8 cellular contexts compared by ENCODE assay signal in the genomic region with DNA sequence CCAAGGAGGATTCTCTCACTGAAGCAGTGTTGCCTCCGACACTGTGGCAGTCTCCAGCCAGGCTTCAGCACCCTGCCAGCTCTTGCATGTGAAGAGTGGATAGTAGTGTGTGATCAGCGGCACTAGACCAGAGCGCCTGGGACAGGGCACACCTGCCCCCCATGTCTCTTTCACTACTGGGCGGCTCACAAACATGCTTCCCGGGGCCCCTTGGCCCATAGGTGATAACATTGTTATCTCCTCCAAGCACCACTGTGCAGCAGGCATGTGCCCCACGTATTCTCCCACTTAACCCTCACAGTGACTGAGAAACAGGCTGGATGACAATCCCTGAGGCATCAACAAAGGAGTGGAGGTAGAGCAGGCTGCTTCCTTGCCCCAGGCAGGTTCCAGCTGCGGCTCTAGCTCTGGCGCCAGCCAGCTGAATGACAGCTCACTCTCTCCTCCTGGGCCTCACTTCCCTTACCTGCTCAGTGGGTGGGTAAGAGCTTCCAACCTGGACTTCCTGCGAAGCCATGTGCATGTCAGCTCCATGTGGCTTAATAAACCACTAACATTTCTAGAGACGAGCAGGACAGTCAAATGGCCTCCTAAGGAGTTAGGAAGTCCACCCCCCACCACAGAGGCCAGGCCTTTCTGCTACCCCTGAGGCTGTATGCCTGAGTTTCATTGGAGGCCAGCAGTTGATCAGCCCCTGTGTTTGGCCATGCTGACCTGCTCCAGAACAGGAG. TPM values are rescaled to one million over a fixed set of nuclear protein-coding genes. Genes with fewer than 3 reads are reported as not detected.
A peak's percentile ranks its signal among the peaks of the same experiment; 100 is the strongest.
DNase-seq lines count a peak whose midpoint lies in the region; FAIRE-seq and TF ChIP-seq lines count a peak whose summit lies in the region.

No MANE protein-coding gene starts in this region.

- H3K4me2 ChIP-seq in OCI-LY3 (ENCODE audit: low read length) = peak overlapping the region; percentile 80
- H3K4me2 ChIP-seq in trophoblast cell (ENCODE audit: low read length) = peak overlapping the region; percentile 28
- no peak overlapping the region for H3K4me2 ChIP-seq in GM23248 (ENCODE audit: unreplicated experiment)
- H3K4me2 ChIP-seq in neuronal stem cell (ENCODE audit: insufficient read depth, low read length, poor library complexity, severe bottlenecking) = no peak overlapping the region

- H3K79me2 ChIP-seq in OCI-LY3 (ENCODE audit: low read length) (peaks cover 97% of the 10 kb centered on the region), trophoblast cell (ENCODE audit: control insufficient read depth, insufficient read depth, low read length, poor library complexity) (peaks cover 18% of the 10 kb centered on the region), GM23248 (ENCODE audit: insufficient read depth) (peaks cover 99% of the 10 kb centered on the region)

- H2AFZ ChIP-seq in OCI-LY3 (ENCODE audit: low read depth, low read length) = no peak overlapping the region
- H2AFZ ChIP-seq in trophoblast cell (ENCODE audit: insufficient read depth, low read length, poor library complexity) = peak overlapping the region; percentile 12
- no peak overlapping the region for H2AFZ ChIP-seq in GM23248
- no peak overlapping the region for H2AFZ ChIP-seq in neuronal stem cell (ENCODE audit: low read length)

- H2BK5ac ChIP-seq in trophoblast cell (ENCODE audit: low read depth, low read length, poor library complexity) (peak overlapping the region; percentile 68), neuronal stem cell (ENCODE audit: low read length) (no peak overlapping the region)

- in situ Hi-C loops in GM23248 (cut with MboI) = no loop called here

- no peak overlapping the region for H4K12ac ChIP-seq in trophoblast cell (ENCODE audit: low read depth, low read length)

- DNase-seq in GM19239 (ENCODE audit: insufficient read length, low spot score) (no peak), trophoblast cell (peak; percentile 92 to 95), GM23248 (no peak), neuronal stem cell (ENCODE audit: low spot score) (no peak), H7 (no peak), NCI-H82 treated with DMSO at 0.1 percent for 48 hours (lab: John Stamatoyannopoulos, UW; ENCODE audit: unreplicated experiment) (no peak)
- no peak for DNase-seq in effector memory CD4-positive, alpha-beta T cell

- H3K4me3 ChIP-seq in OCI-LY3 (ENCODE audit: low read length) (no peak overlapping the region), trophoblast cell (ENCODE audit: low read depth, low read length) (no peak overlapping the region), GM23248 (no peak overlapping the region), neuronal stem cell (ENCODE audit: low read length in 2 of 2) (no peak overlapping the region), H7 (ENCODE audit: insufficient read depth, low read depth, low read length) (no peak overlapping the region)
- peak overlapping the region; percentile 22 for H3K4me3 ChIP-seq in effector memory CD4-positive, alpha-beta T cell (ENCODE audit: insufficient read depth, low read depth, low read length, poor library complexity, severe bottlenecking)

- H3F3A ChIP-seq in GM23248 (ENCODE audit: insufficient read depth) = no peaks in the 10 kb centered on the region; the same call in 1 of the 2 replicates

- peak overlapping the region; percentile 55 for H2BK12ac ChIP-seq in trophoblast cell (ENCODE audit: low read length)
- no peak overlapping the region for H2BK12ac ChIP-seq in neuronal stem cell (ENCODE audit: low read length)

- H3K27ac ChIP-seq in OCI-LY3 (ENCODE audit: low read length) (no peak overlapping the region), trophoblast cell (ENCODE audit: low read depth, low read length) (peak overlapping the region; percentile 78), GM23248 (no peak overlapping the region), neuronal stem cell (replicated peaks; ENCODE audit: low read length) (no peak overlapping the region)
- peak overlapping the region; percentile 68 for H3K27ac ChIP-seq in effector memory CD4-positive, alpha-beta T cell (ENCODE audit: insufficient read depth, low read length, poor library complexity, severe bottlenecking)

- H3K14ac ChIP-seq in trophoblast cell (ENCODE audit: low read length) (peak overlapping the region; percentile 36), neuronal stem cell (ENCODE audit: low read length) (no peak overlapping the region)

- H3K4me1 ChIP-seq in OCI-LY3 (ENCODE audit: low read length) (peaks cover 78% of the 10 kb centered on the region), trophoblast cell (ENCODE audit: control insufficient read depth in 1 of 2, insufficient read depth in 2 of 2, low read length in 2 of 2) (peaks cover 65 to 76% of the 10 kb centered on the region in 2 experiments), GM23248 (ENCODE audit: insufficient read depth) (peaks cover 14% of the 10 kb centered on the region), neuronal stem cell (ENCODE audit: control insufficient read depth in 2 of 2, insufficient read depth in 1 of 2, low read depth in 1 of 2, low read length in 2 of 2) (peaks cover 11 to 24% of the 10 kb centered on the region in 2 donors)
- H3K4me1 ChIP-seq in effector memory CD4-positive, alpha-beta T cell (ENCODE audit: control insufficient read depth, insufficient read depth, low read length, poor library complexity, severe bottlenecking) = peaks cover 93% of the 10 kb centered on the region

- no peaks in the 10 kb centered on the region for H3K9me2 ChIP-seq in GM23248 (ENCODE audit: insufficient read depth)

- H3K23ac ChIP-seq in trophoblast cell (ENCODE audit: low read length) (no peak overlapping the region), neuronal stem cell (ENCODE audit: low read depth, low read length, poor library complexity) (no peak overlapping the region)

- H2BK120ac ChIP-seq in trophoblast cell (ENCODE audit: insufficient read depth, low read length, poor library complexity) (peak overlapping the region; percentile 27), neuronal stem cell (ENCODE audit: low read depth, low read length) (no peak overlapping the region)

- H3K9me3 ChIP-seq in OCI-LY3 (ENCODE audit: insufficient read depth, low read length) (no peaks in the 10 kb centered on the region), trophoblast cell (ENCODE audit: insufficient read depth, low read depth, low read length) (no peaks in the 10 kb centered on the region), GM23248 (ENCODE audit: low read depth) (no peaks in the 10 kb centered on the region), neuronal stem cell (replicated peaks in 1 of 2; ENCODE audit: control insufficient read depth in 2 of 2, insufficient read depth in 1 of 2, low read depth in 1 of 2, low read length in 2 of 2) (peaks cover 0 to under 1% of the 10 kb centered on the region in 2 donors)
- no peaks in the 10 kb centered on the region for H3K9me3 ChIP-seq in effector memory CD4-positive, alpha-beta T cell (ENCODE audit: control insufficient read depth, low read length)

- no peak for TF ChIP-seq CTCF in OCI-LY3 (IDR thresholded peaks at IDR 0.05; ENCODE audit: low read depth, low read length)

- H3K9ac ChIP-seq in OCI-LY3 (ENCODE audit: low read length) = no peak overlapping the region
- H3K9ac ChIP-seq in trophoblast cell (ENCODE audit: low read length) = no peak overlapping the region
- no peak overlapping the region for H3K9ac ChIP-seq in GM23248
- H3K9ac ChIP-seq in neuronal stem cell (ENCODE audit: low read depth, low read length, poor library complexity) = no peak overlapping the region

- H4K8ac ChIP-seq in trophoblast cell (ENCODE audit: low read depth, low read length) (peak overlapping the region; percentile 14), neuronal stem cell (ENCODE audit: low read depth, low read length) (no peak overlapping the region)

- WGBS in trophoblast cell (ENCODE audit: extremely low coverage, insufficient coverage, insufficient read length) = no CpG with 5 or more reads among the region's 10 CpGs
- WGBS in GM23248 (ENCODE audit: low coverage in 1 of 2, low lambda C conversion rate in 2 of 2, missing lambda C conversion rate in 2 of 2), 2 experiments = 70 to 72% methylated on average over 10 of the region's 10 CpGs
- no CpG with 5 or more reads among the region's 10 CpGs for WGBS in neuronal stem cell (ENCODE audit: extremely low coverage in 2 of 2, insufficient read length in 2 of 2, insufficient replicate concordance in 1 of 2), 2 donors

- H3K4ac ChIP-seq in trophoblast cell (ENCODE audit: low read depth, low read length) = peak overlapping the region; percentile 12
- no peak overlapping the region for H3K4ac ChIP-seq in neuronal stem cell (ENCODE audit: low read length)

- peak; percentile 4 for FAIRE-seq in GM19239 (lab: Jason Lieb, UNC)

- H4K20me1 ChIP-seq in OCI-LY3 (ENCODE audit: insufficient read depth, low read length) (peaks cover 73% of the 10 kb centered on the region), GM23248 (ENCODE audit: insufficient read depth) (no peaks in the 10 kb centered on the region)

- H3K18ac ChIP-seq in trophoblast cell (ENCODE audit: low read length) = peak overlapping the region; percentile 37
- H3K18ac ChIP-seq in neuronal stem cell (ENCODE audit: low read length) = no peak overlapping the region

- H2AK5ac ChIP-seq in trophoblast cell (ENCODE audit: low read length) (peak overlapping the region; percentile 25), neuronal stem cell (ENCODE audit: low read depth, low read length) (no peak overlapping the region)

- H4K91ac ChIP-seq in trophoblast cell (ENCODE audit: low read depth, low read length) = peak overlapping the region; percentile 57
- no peak overlapping the region for H4K91ac ChIP-seq in neuronal stem cell (ENCODE audit: low read depth, low read length, poor library complexity)

- H3K27me3 ChIP-seq in OCI-LY3 (ENCODE audit: low read depth, low read length) (no peaks in the 10 kb centered on the region), trophoblast cell (ENCODE audit: insufficient read depth, low read length) (no peaks in the 10 kb centered on the region), GM23248 (replicated peaks; ENCODE audit: insufficient read depth) (no peaks in the 10 kb centered on the region), neuronal stem cell (ENCODE audit: control insufficient read depth in 3 of 3, insufficient read depth in 3 of 3, low read depth in 1 of 3, low read length in 3 of 3) (no peaks in the 10 kb centered on the region), H7 (ENCODE audit: control insufficient read depth, insufficient read depth, low read length) (no peaks in the 10 kb centered on the region)
- H3K27me3 ChIP-seq in effector memory CD4-positive, alpha-beta T cell (replicated peaks; ENCODE audit: control insufficient read depth, insufficient read depth, low read length, poor library complexity, severe bottlenecking) = no peaks in the 10 kb centered on the region

- H3K79me1 ChIP-seq in trophoblast cell (ENCODE audit: low read length) (peaks cover 37% of the 10 kb centered on the region), neuronal stem cell (ENCODE audit: low read depth, low read length) (peaks cover 3% of the 10 kb centered on the region)

- H3K36me3 ChIP-seq in OCI-LY3 (replicated peaks; ENCODE audit: low read depth, low read length) = peaks cover 20% of the 10 kb centered on the region
- H3K36me3 ChIP-seq in effector memory CD4-positive, alpha-beta T cell (ENCODE audit: control insufficient read depth, insufficient read depth, low read length) = no peaks in the 10 kb centered on the region
- H3K36me3 ChIP-seq in trophoblast cell (ENCODE audit: control insufficient read depth in 1 of 2, insufficient read depth in 2 of 2, low read length in 2 of 2) = no peaks in the 10 kb centered on the region
- no peaks in the 10 kb centered on the region for H3K36me3 ChIP-seq in GM23248 (ENCODE audit: low read depth)
- no peaks in the 10 kb centered on the region for H3K36me3 ChIP-seq in neuronal stem cell (replicated peaks in 1 of 2; ENCODE audit: control insufficient read depth in 2 of 2, insufficient read depth in 2 of 2, low read length in 2 of 2)
- H3K36me3 ChIP-seq in H7 (replicated peaks; ENCODE audit: control insufficient read depth, insufficient read depth, low read length) = no peaks in the 10 kb centered on the region

- no peak overlapping the region for H2BK15ac ChIP-seq in neuronal stem cell (ENCODE audit: low read length)

RNA-seq across cellular contexts. Expression of a gene that starts 37.8 kb away (rescaled TPM):
- 76.0 and 79.4 TPM in 2 replicates for polyA plus RNA-seq in trophoblast cell (2013)
- 27.8 and 38.9 TPM in 2 replicates for total RNA-seq in GM23248 (2014; rRNA removed; shearing (Covaris generic))
- 8.0 and 9.1 TPM in 2 replicates for polyA plus RNA-seq in GM23248 (2016; fragmentation: Nextera tagmentation; extraction: Ambion mirVana)
- 42.9 TPM for polyA plus RNA-seq in neuronal stem cell (2013, experiment 1 of 2)
- 42.1 TPM for polyA plus RNA-seq in neuronal stem cell (2013, experiment 2 of 2)
- 29.5 and 36.5 TPM in 2 replicates for total RNA-seq in H7 (2014; rRNA removed; shearing (Covaris generic))

Comparison
In these comparisons a context has a peak if more than half of its experiments do, and no peak if none do; other contexts are left out.
1. DNase-seq: peak in trophoblast cell (2 of 2); none in GM19239 (single experiment), effector memory CD4-positive, alpha-beta T cell (0 of 3), GM23248 (single experiment), neuronal stem cell (single experiment), H7 (single experiment) and NCI-H82 treated with DMSO at 0.1 percent for 48 hours (single experiment).
2. H3K27ac ChIP-seq: peak in effector memory CD4-positive, alpha-beta T cell (single experiment) and trophoblast cell (single experiment); none in OCI-LY3 (single experiment), GM23248 (single experiment) and neuronal stem cell (single experiment).
3. H3K4me2 ChIP-seq: peak in OCI-LY3 (single experiment) and trophoblast cell (single experiment); none in GM23248 (single experiment) and neuronal stem cell (single experiment).